In the genomic region with DNA sequence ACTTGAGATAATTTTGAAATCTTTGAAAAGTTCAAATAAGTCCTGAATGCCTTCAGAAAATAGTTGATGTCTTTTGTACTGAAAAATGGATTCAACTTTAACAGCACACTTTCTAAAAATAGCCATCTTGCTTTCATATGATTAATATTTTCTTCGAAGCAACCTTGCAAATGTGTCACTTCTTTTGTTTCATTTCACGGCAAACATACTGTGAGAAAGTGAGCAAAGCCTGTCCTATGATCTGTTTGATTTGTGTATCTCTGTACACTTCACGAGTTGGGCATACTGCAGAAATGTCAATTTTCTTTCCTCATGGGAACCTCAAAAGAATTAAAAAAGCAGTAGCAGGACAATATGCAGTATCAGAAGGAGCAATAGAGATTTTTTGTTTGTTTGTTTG, we compare ENCODE assay signal across 25 cellular contexts.
DNase-seq lines count a peak whose midpoint lies in the region; ATAC-seq, FAIRE-seq and TF ChIP-seq lines count a peak whose summit lies in the region.
"Had no signal": no experiment of that assay in that cellular context is flagged by ENCODE, and none has a peak within 500 bp of the region (broad histone marks: within the 10 kb centered on the region; RNA-seq: fewer than 3 reads in every experiment).

No MANE protein-coding gene starts in this region.

- ATAC-seq in right lobe of liver (peak; percentile 66 to 77 (median 70)), HepG2 (no peak), T-cell (replicated peaks in 1 of 4) (no peak)
- ATAC-seq: CD8-positive, alpha-beta T cell; SK-N-SH treated with all-trans-retinoic acid at 6 μM for 48 hours had no signal

- H3K4me3 ChIP-seq in right lobe of liver (peak overlapping the region in 1 of 3 donors; percentile 4), HepG2 (replicated peaks in 1 of 3; ENCODE audit: insufficient read depth in 1 of 3, low read depth in 2 of 3, low read length in 3 of 3) (no peak overlapping the region), epithelial cell of proximal tubule (ENCODE audit: low read depth, low read length) (peak overlapping the region; percentile 25), A673 (ENCODE audit: low read depth, low read length, poor library complexity, severe bottlenecking) (no peak overlapping the region), Karpas-422 (ENCODE audit: low read length) (no peak overlapping the region)
- H3K4me3 ChIP-seq: HAP-1, MG63 had no signal

- whole genome bisulfite sequencing in right lobe of liver (ENCODE audit: insufficient coverage, low coverage, low lambda C conversion rate, missing lambda C conversion rate): 14% methylated on average over 3 of the region's 3 CpGs
- 11% methylated on average over 3 of the region's 3 CpGs for WGBS in HepG2 (ENCODE audit: low lambda C conversion rate)

- no peaks in the 10 kb centered on the region for H3K9me2 ChIP-seq in Karpas-422 (replicated peaks; ENCODE audit: insufficient read depth, low read length)

- POLR2A ChIA-PET in HepG2 (lab: Yijun Ruan, JAX): no interaction called here
- POLR2A ChIA-PET in T-cell (lab: Charles Lee): no interaction called here
- POLR2A ChIA-PET in A673 (lab: Charles Lee; ENCODE audit: low non-redundant PET): no interaction called here

- TF ChIP-seq CTCF in right lobe of liver (IDR thresholded peaks at IDR 0.05) (no peak), HepG2 (CRISPR knock-in tag; IDR thresholded peaks at IDR 0.05) (no peak), epithelial cell of proximal tubule (conservative IDR thresholded peaks at IDR 0.05; ENCODE audit: low read depth, low read length) (no peak), nephron (IDR thresholded peaks at IDR 0.05; ENCODE audit: unreplicated experiment in 3 of 3) (no peak), A673 (conservative IDR thresholded peaks at IDR 0.05; ENCODE audit: low read depth, low read length) (no peak)

- H3K9me3 ChIP-seq in right lobe of liver (no peaks in the 10 kb centered on the region), HepG2 (ENCODE audit: low read length) (peaks cover 5% of the 10 kb centered on the region), A673 (ENCODE audit: low read depth, low read length, poor library complexity, severe bottlenecking) (no peaks in the 10 kb centered on the region), Karpas-422 (ENCODE audit: low read length) (peaks cover 32% of the 10 kb centered on the region)
- H3K9me3 ChIP-seq: HAP-1, MG63 had no signal

- H3K27me3 Mint-ChIP-seq in nephron (ENCODE audit: low read depth) (no peaks in the 10 kb centered on the region), T-cell (no peaks in the 10 kb centered on the region)
- H3K27me3 Mint-ChIP-seq: IgD-negative memory B cell had no signal

- no peak for TF ChIP-seq RAD21 in HepG2 (CRISPR knock-in tag; IDR thresholded peaks at IDR 0.05)

- H3K9me3 Mint-ChIP-seq in nephron: no peaks in the 10 kb centered on the region
- H3K9me3 Mint-ChIP-seq in T-cell: peaks cover 2 to 5% (median 4%) of the 10 kb centered on the region in 3 donors
- H3K9me3 Mint-ChIP-seq: CD8-positive, alpha-beta T cell; IgD-negative memory B cell had no signal

- H3K36me3 Mint-ChIP-seq in nephron (ENCODE audit: low read depth): peaks cover 3% of the 10 kb centered on the region
- no peaks in the 10 kb centered on the region for H3K36me3 Mint-ChIP-seq in T-cell
- H3K36me3 Mint-ChIP-seq: CD8-positive, alpha-beta T cell; IgD-negative memory B cell had no signal

- CTCF ChIA-PET in HepG2 (lab: Yijun Ruan, JAX; ENCODE audit: low intra/inter-chr PET ratio, low total read pairs) (no interaction called here), T-cell (lab: Charles Lee) (no interaction called here), A673 (lab: Charles Lee) (no interaction called here)

- no peak for FAIRE-seq in HepG2 (lab: Jason Lieb, UNC)
- FAIRE-seq: GM12892, HTR-8/SVneo had no signal

- H4K20me1 ChIP-seq in HepG2 (ENCODE audit: insufficient read depth, low read length) (no peaks in the 10 kb centered on the region), Karpas-422 (ENCODE audit: insufficient read depth, low read depth, low read length) (no peaks in the 10 kb centered on the region)

- H3K27ac ChIP-seq in right lobe of liver (peak overlapping the region in 2 of 3 donors; percentile 28 to 41), HepG2 (ENCODE audit: extremely low read length, insufficient read depth, low read length) (no peak overlapping the region), A673 (ENCODE audit: low read depth, low read length, poor library complexity, severe bottlenecking) (no peak overlapping the region), Karpas-422 (ENCODE audit: low read length) (no peak overlapping the region)
- H3K27ac ChIP-seq: 22Rv1, GM23248 had no signal

- H3K9ac ChIP-seq in HepG2 (ENCODE audit: insufficient read depth, low read depth, low read length) (no peak overlapping the region), Karpas-422 (ENCODE audit: low read length) (no peak overlapping the region)
- H3K9ac ChIP-seq: GM23248 had no signal

- in situ Hi-C loops in HepG2 (cut with HindIII; ENCODE audit: extremely low pct_ligation_motif_present, low pct_unique_long_range_greater_than_20kb): no loop called here

- no peak overlapping the region for H3K4me3 Mint-ChIP-seq in nephron
- H3K4me3 Mint-ChIP-seq in T-cell: no peak overlapping the region
- H3K4me3 Mint-ChIP-seq: CD8-positive, alpha-beta T cell; IgD-negative memory B cell had no signal

- no TSS peak for BruUV-seq in HepG2 (replicated peaks; lab: Mats Ljungman, UMichigan)
- BruUV-seq in A673 (replicated peaks; lab: Mats Ljungman, UMichigan): no TSS peak

- peak overlapping the region; percentile 46 to 77 (median 58) for H3K27ac Mint-ChIP-seq in nephron
- H3K27ac Mint-ChIP-seq in T-cell: no peak overlapping the region
- H3K27ac Mint-ChIP-seq: CD8-positive, alpha-beta T cell; IgD-negative memory B cell had no signal

- H3K27me3 ChIP-seq in right lobe of liver (no peaks in the 10 kb centered on the region), HepG2 (ENCODE audit: control insufficient read depth in 1 of 2, insufficient read depth in 2 of 2, low read length in 2 of 2) (no peaks in the 10 kb centered on the region), A673 (replicated peaks; ENCODE audit: insufficient read depth, low read depth, low read length, poor library complexity) (no peaks in the 10 kb centered on the region), Karpas-422 (ENCODE audit: low read length) (no peaks in the 10 kb centered on the region)
- H3K27me3 ChIP-seq: MG63 had no signal

- H2AFZ ChIP-seq in HepG2 (ENCODE audit: low read length) (no peak overlapping the region), Karpas-422 (ENCODE audit: low read length) (no peak overlapping the region)
- H2AFZ ChIP-seq: GM23248 had no signal

- peaks cover 27% of the 10 kb centered on the region for H3K4me1 Mint-ChIP-seq in nephron
- no peaks in the 10 kb centered on the region for H3K4me1 Mint-ChIP-seq in T-cell
- H3K4me1 Mint-ChIP-seq: IgD-negative memory B cell had no signal

- TF ChIP-seq POLR2A in right lobe of liver (IDR thresholded peaks at IDR 0.05): no peak
- TF ChIP-seq POLR2A in HepG2 (IDR thresholded peaks at IDR 0.05; ENCODE audit: insufficient read depth in 1 of 2, low read depth in 2 of 2, low read length in 2 of 2): no peak

- intact Hi-C loops in right lobe of liver (cut with DNase I) (no loop called here), HepG2 (cut with micrococcal nuclease; ENCODE audit: unreplicated experiment) (no loop called here), A673 (cut with micrococcal nuclease; ENCODE audit: unreplicated experiment) (no loop called here)

- H3K79me2 ChIP-seq in HepG2 (ENCODE audit: insufficient read depth, low read length) (no peaks in the 10 kb centered on the region), Karpas-422 (ENCODE audit: low read length) (no peaks in the 10 kb centered on the region)

- no peak for DNase-seq in right lobe of liver
- no peak for DNase-seq in HepG2 (ENCODE audit: low spot score)
- DNase-seq in epithelial cell of proximal tubule (ENCODE audit: low read depth): no peak
- no peak for DNase-seq in T-cell
- DNase-seq in A673 (ENCODE audit: low spot score): no peak
- no peak for DNase-seq in Karpas-422
- no peak for DNase-seq in nucleus accumbens (lab: John Stamatoyannopoulos, UW)
- DNase-seq: AML-193; C1 segment of cervical spinal cord; CD8-positive, alpha-beta T cell; DND-41; GM23248; MG63; NCI-H1092; NCI-H1436 treated with DMSO at 0.1 percent for 48 hours; NCI-H1930; NCI-H510A; SIG-M5 had no signal

- no peak overlapping the region for H3K4me2 ChIP-seq in HepG2 (ENCODE audit: low read depth, low read length)
- H3K4me2 ChIP-seq in Karpas-422 (ENCODE audit: low read depth, low read length, poor library complexity, severe bottlenecking): no peak overlapping the region

- no peak for TF ChIP-seq EP300 in HepG2 (IDR thresholded peaks at IDR 0.05; ENCODE audit: low read depth in 2 of 2, low read length in 2 of 2)
- TF ChIP-seq EP300 in HepG2 (CRISPR knock-in tag; IDR thresholded peaks at IDR 0.05; ENCODE audit: borderline replicate concordance): no peak

- no peaks in the 10 kb centered on the region for H3K36me3 ChIP-seq in right lobe of liver
- no peaks in the 10 kb centered on the region for H3K36me3 ChIP-seq in HepG2 (replicated peaks in 1 of 2; ENCODE audit: control insufficient read depth in 1 of 2, insufficient read depth in 2 of 2, low read length in 2 of 2)
- H3K36me3 ChIP-seq in A673 (ENCODE audit: insufficient read depth, low read length, poor library complexity, severe bottlenecking): no peaks in the 10 kb centered on the region
- H3K36me3 ChIP-seq in Karpas-422 (ENCODE audit: insufficient read depth, low read length): no peaks in the 10 kb centered on the region
- H3K36me3 ChIP-seq: HAP-1, MG63 had no signal

- H3K4me1 ChIP-seq in right lobe of liver: peaks cover 0 to 10% (median 4%) of the 10 kb centered on the region in 4 donors
- H3K4me1 ChIP-seq in HepG2 (ENCODE audit: insufficient read depth, low read length): no peaks in the 10 kb centered on the region
- peaks cover 11% of the 10 kb centered on the region for H3K4me1 ChIP-seq in A673 (ENCODE audit: insufficient read depth, low read length, poor library complexity, severe bottlenecking)
- H3K4me1 ChIP-seq in Karpas-422 (ENCODE audit: low read length): no peaks in the 10 kb centered on the region

Comparison
In these comparisons a context has a peak if more than half of its experiments do, and no peak if none do; other contexts are left out.
1. ATAC-seq: peak in right lobe of liver (4 of 4); none in HepG2 (single experiment) and T-cell (0 of 4).
2. H3K27ac ChIP-seq: peak in right lobe of liver (2 of 3); none in HepG2 (single experiment), A673 (single experiment) and Karpas-422 (single experiment).
3. H3K27ac Mint-ChIP-seq: peak in nephron (3 of 3); none in T-cell (0 of 2).